17 cellular contexts compared by ENCODE assay signal in genomic region chr4:93384211-93384610, GRCh38.
"Had no signal": no experiment of that assay in that cellular context is flagged by ENCODE, and none has a peak within 500 bp of the region (broad histone marks: within the 10 kb centered on the region; RNA-seq: fewer than 3 reads in every experiment).

No MANE protein-coding gene starts in this region.

- H3K27ac Mint-ChIP-seq: activated CD4-positive, alpha-beta memory T cell treated with anti-CD3 and anti-CD28 coated beads for 36 hours; activated CD4-positive, alpha-beta T cell treated with anti-CD3 and anti-CD28 coated beads for 36 hours; activated CD8-positive, alpha-beta memory T cell treated with anti-CD3 and anti-CD28 coated beads, Interleukin-2, amount 10 ng/mL, durations not matched to agents 7 days and 5 days; activated naive CD4-positive, alpha-beta T cell treated with anti-CD3 and anti-CD28 coated beads, Interleukin-2, amount 50 U/mL, for 72 hours; natural killer cell; stimulated activated memory B cell treated with anti-CD40 and anti-IgM and Interleukin-4, amounts not matched to agents 10 μg/mL and 1 μg/mL and 100 μg/mL, for 72 hours had no signal

- H3K27ac ChIP-seq: gastrocnemius medialis, heart right ventricle, left lung, neutrophil, parathyroid adenoma had no signal

- H3K9me3 Mint-ChIP-seq: stimulated activated memory B cell treated with anti-CD40 and anti-IgM and Interleukin-4, amounts not matched to agents 10 μg/mL and 1 μg/mL and 100 μg/mL, for 72 hours had no signal

- ATAC-seq: activated CD4-positive, alpha-beta T cell treated with anti-CD3 and anti-CD28 coated beads for 36 hours; activated CD8-positive, alpha-beta memory T cell treated with anti-CD3 and anti-CD28 coated beads, Interleukin-2, amount 10 ng/mL, durations not matched to agents 7 days and 5 days; activated naive CD4-positive, alpha-beta T cell treated with anti-CD3 and anti-CD28 coated beads, Interleukin-2, amount 50 U/mL, for 72 hours; gastrocnemius medialis; heart right ventricle; left lung; natural killer cell; stimulated activated memory B cell treated with anti-CD40 and anti-IgM and Interleukin-4, amounts not matched to agents 10 μg/mL and 1 μg/mL and 100 μg/mL, for 72 hours had no signal

- H3K4me3 Mint-ChIP-seq: activated CD4-positive, alpha-beta memory T cell treated with anti-CD3 and anti-CD28 coated beads for 36 hours; activated CD4-positive, alpha-beta T cell treated with anti-CD3 and anti-CD28 coated beads for 36 hours; activated CD8-positive, alpha-beta memory T cell treated with anti-CD3 and anti-CD28 coated beads, Interleukin-2, amount 10 ng/mL, durations not matched to agents 7 days and 5 days; natural killer cell; stimulated activated memory B cell treated with anti-CD40 and anti-IgM and Interleukin-4, amounts not matched to agents 10 μg/mL and 1 μg/mL and 100 μg/mL, for 72 hours had no signal

- H3K27me3 Mint-ChIP-seq: activated CD4-positive, alpha-beta memory T cell treated with anti-CD3 and anti-CD28 coated beads for 36 hours; activated CD4-positive, alpha-beta T cell treated with anti-CD3 and anti-CD28 coated beads for 36 hours; activated CD8-positive, alpha-beta memory T cell treated with anti-CD3 and anti-CD28 coated beads, Interleukin-2, amount 10 ng/mL, durations not matched to agents 7 days and 5 days; stimulated activated memory B cell treated with anti-CD40 and anti-IgM and Interleukin-4, amounts not matched to agents 10 μg/mL and 1 μg/mL and 100 μg/mL, for 72 hours had no signal

- H3K36me3 Mint-ChIP-seq: activated CD4-positive, alpha-beta memory T cell treated with anti-CD3 and anti-CD28 coated beads for 36 hours; activated CD8-positive, alpha-beta memory T cell treated with anti-CD3 and anti-CD28 coated beads, Interleukin-2, amount 10 ng/mL, durations not matched to agents 7 days and 5 days; activated naive CD4-positive, alpha-beta T cell treated with anti-CD3 and anti-CD28 coated beads, Interleukin-2, amount 50 U/mL, for 72 hours; stimulated activated memory B cell treated with anti-CD40 and anti-IgM and Interleukin-4, amounts not matched to agents 10 μg/mL and 1 μg/mL and 100 μg/mL, for 72 hours had no signal

- H3K4me1 Mint-ChIP-seq: activated CD4-positive, alpha-beta T cell treated with anti-CD3 and anti-CD28 coated beads for 36 hours; activated CD8-positive, alpha-beta memory T cell treated with anti-CD3 and anti-CD28 coated beads, Interleukin-2, amount 10 ng/mL, durations not matched to agents 7 days and 5 days; natural killer cell; stimulated activated memory B cell treated with anti-CD40 and anti-IgM and Interleukin-4, amounts not matched to agents 10 μg/mL and 1 μg/mL and 100 μg/mL, for 72 hours had no signal

- H3K27me3 ChIP-seq: gastrocnemius medialis, heart right ventricle, left lung, neutrophil had no signal

- H3K36me3 ChIP-seq: gastrocnemius medialis, heart right ventricle, left lung, neutrophil had no signal

- H3K4me3 ChIP-seq: gastrocnemius medialis, heart right ventricle, left lung had no signal

- DNase-seq: activated CD4-positive, alpha-beta memory T cell treated with anti-CD3 and anti-CD28 coated beads for 36 hours; activated CD4-positive, alpha-beta T cell treated with anti-CD3 and anti-CD28 coated beads for 36 hours; activated CD8-positive, alpha-beta memory T cell treated with anti-CD3 and anti-CD28 coated beads, Interleukin-2, amount 10 ng/mL, durations not matched to agents 7 days and 5 days; activated T-cell treated with anti-CD3 and anti-CD28 coated beads, Interleukin-2, amount 50 U/mL, for 1 hour; amniotic stem cell; cortex of kidney; effector CD8-positive, alpha-beta T cell; gastrocnemius medialis; heart right ventricle; left lung; natural killer cell; stimulated activated CD4-positive, alpha-beta T cell treated with anti-CD3 and anti-CD28 coated beads, Interleukin-2, amount 100 ng/mL, for 48 hours; T-helper 1 cell had no signal
